11 cellular contexts compared by ENCODE assay signal in the genomic region with DNA sequence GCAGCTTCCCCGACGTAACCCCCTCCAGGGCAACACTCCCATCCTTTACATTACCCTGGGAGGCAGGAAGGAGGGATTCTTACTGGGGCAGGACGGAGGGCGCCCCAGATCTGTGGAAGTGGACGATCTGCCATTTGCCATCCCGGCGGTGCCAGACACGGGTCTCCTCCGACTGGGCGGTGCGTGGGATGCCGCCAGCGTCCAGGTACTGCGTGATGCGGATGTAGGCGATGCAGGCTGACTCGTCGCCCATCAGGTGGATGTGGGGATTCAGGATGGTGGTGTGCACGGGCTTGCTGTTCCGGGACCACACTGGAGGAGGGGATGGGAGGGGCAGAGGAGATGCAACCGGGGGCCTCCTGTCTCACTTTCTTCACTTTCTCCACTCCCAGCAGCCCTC. TPM values are rescaled to one million over a fixed set of nuclear protein-coding genes. Genes with fewer than 3 reads are reported as not detected.
"Had no signal": no experiment of that assay in that cellular context is flagged by ENCODE, and none has a peak within 500 bp of the region (broad histone marks: within the 10 kb centered on the region; RNA-seq: fewer than 3 reads in every experiment).

No MANE protein-coding gene starts in this region.

- H3K4me3 ChIP-seq: GM23248 had no signal

- H3K9ac ChIP-seq: GM23248, KMS-11 had no signal

- H2AFZ ChIP-seq: GM23248 had no signal

- DNase-seq: GM23248, GOT3, H9, HCEC 1CT, KBM-7 had no signal

- ATAC-seq: HepG2 had no signal

- H3K27ac ChIP-seq: GM23248, HL-60, KMS-11 had no signal

- FAIRE-seq: H54, HepG2 had no signal

- H3K4me2 ChIP-seq: KMS-11 had no signal

RNA-seq across cellular contexts. Expression of gene SLC6A7, which starts 33.0 kb away (rescaled TPM):
- total RNA-seq: GM23248, H9, HepG2, HT1080 had no signal
- polyA plus RNA-seq: GM23248, HepG2, IgD-negative memory B cell had no signal

RNA-seq across cellular contexts. Expression of gene CDX1, which starts 56.3 kb away (rescaled TPM):
- total RNA-seq: GM23248, HepG2, HT1080 had no signal
- polyA plus RNA-seq: GM23248, HepG2, IgD-negative memory B cell had no signal
